13 cellular contexts compared by ENCODE assay signal in genomic region chr14:36976571-36977023, GRCh38.
A peak's percentile ranks its signal among the peaks of the same experiment; 100 is the strongest.
DNase-seq lines count a peak whose midpoint lies in the region; ATAC-seq and TF ChIP-seq lines count a peak whose summit lies in the region.
"Had no signal": no experiment of that assay in that cellular context is flagged by ENCODE, and none has a peak within 500 bp of the region (broad histone marks: within the 10 kb centered on the region; RNA-seq: fewer than 3 reads in every experiment).

No MANE protein-coding gene starts in this region.

- H3K9ac ChIP-seq in SK-N-MC (ENCODE audit: insufficient read length) (no peak overlapping the region), fibroblast of lung (ENCODE audit: insufficient read depth, low read length) (no peak overlapping the region)

- DNase-seq in AG08395 (ENCODE audit: low spot score) (peak; percentile 19), HCEC 1CT (peak; percentile 41), SK-N-MC (ENCODE audit: low read depth, low spot score) (no peak), fibroblast of lung (ENCODE audit: low read depth in 2 of 2) (peak; percentile 49 to 53), NCI-H345 treated with DMSO at 0.1 percent for 48 hours (lab: John Stamatoyannopoulos, UW; ENCODE audit: unreplicated experiment) (no peak), SIG-M5 (lab: John Stamatoyannopoulos, UW) (no peak)
- DNase-seq: activated CD4-positive, alpha-beta T cell treated with anti-CD3 and anti-CD28 coated beads for 48 hours; activated effector memory CD4-positive, alpha-beta T cell treated with Interleukin-2 at 50 U/mL for 16 hours; cerebellar nuclear complex; uterus had no signal

- H3K9me3 ChIP-seq in SK-N-MC (ENCODE audit: low read depth, low read length) = no peaks in the 10 kb centered on the region
- H3K9me3 ChIP-seq in fibroblast of lung (ENCODE audit: control insufficient read depth, insufficient read depth, low read depth, low read length) = no peaks in the 10 kb centered on the region
- H3K9me3 ChIP-seq: uterus had no signal

- no peak overlapping the region for H3K4me2 ChIP-seq in fibroblast of lung (ENCODE audit: extremely low read depth, insufficient read depth, low read length)

- TF ChIP-seq CTCF in fibroblast of lung (conservative IDR thresholded peaks at IDR 0.05 in 1 of 2, IDR thresholded peaks at IDR 0.05 in 1 of 2; ENCODE audit: low read depth in 1 of 2, low read length in 2 of 2) = no peak

- H3K27ac ChIP-seq in SK-N-MC (peak overlapping the region; percentile 75; the same call in 1 of the 2 replicates), fibroblast of lung (ENCODE audit: insufficient read depth, low read length) (no peak overlapping the region)
- H3K27ac ChIP-seq: uterus had no signal

- no peaks in the 10 kb centered on the region for H3K27me3 ChIP-seq in fibroblast of lung (ENCODE audit: control insufficient read depth, insufficient read depth, low read length)
- H3K27me3 ChIP-seq: uterus had no signal

- H3K4me3 ChIP-seq in SK-N-MC = no peak overlapping the region
- H3K4me3 ChIP-seq in fibroblast of lung (replicated peaks in 1 of 4; ENCODE audit: control extremely low read depth in 1 of 4, insufficient read depth in 1 of 4, low read depth in 3 of 4, low read length in 4 of 4) = no peak overlapping the region
- H3K4me3 ChIP-seq: uterus had no signal

- ATAC-seq in GM21367 (IDR thresholded peaks at IDR 0.05; ENCODE audit: unreplicated experiment) = no peak
- no peak for ATAC-seq in GM21576 (IDR thresholded peaks at IDR 0.05; ENCODE audit: unreplicated experiment)
- ATAC-seq: left lobe of liver had no signal

- H3K36me3 ChIP-seq in SK-N-MC (ENCODE audit: insufficient read depth, low read length) = no peaks in the 10 kb centered on the region
- H3K36me3 ChIP-seq in fibroblast of lung (ENCODE audit: control insufficient read depth, insufficient read depth, low read length) = no peaks in the 10 kb centered on the region
- H3K36me3 ChIP-seq: uterus had no signal

- peaks cover 5% of the 10 kb centered on the region for H3K4me1 ChIP-seq in fibroblast of lung (ENCODE audit: control insufficient read depth, extremely low read depth, insufficient read depth, low read length)
- H3K4me1 ChIP-seq: uterus had no signal

- H3K79me2 ChIP-seq in fibroblast of lung (ENCODE audit: control insufficient read depth, insufficient read depth, low read length) = no peaks in the 10 kb centered on the region

- H4K20me1 ChIP-seq in fibroblast of lung (ENCODE audit: control insufficient read depth, extremely low read depth, insufficient read depth, low read length) = no peaks in the 10 kb centered on the region

- H2AFZ ChIP-seq in fibroblast of lung (ENCODE audit: low read length) = no peak overlapping the region

Comparison
In these comparisons a context has a peak if more than half of its experiments do, and no peak if none do; other contexts are left out.
1. DNase-seq: peak in AG08395 (single experiment), HCEC 1CT (single experiment) and fibroblast of lung (2 of 2); none in SK-N-MC (single experiment), NCI-H345 treated with DMSO at 0.1 percent for 48 hours (single experiment) and SIG-M5 (single experiment).